In the genomic region with DNA sequence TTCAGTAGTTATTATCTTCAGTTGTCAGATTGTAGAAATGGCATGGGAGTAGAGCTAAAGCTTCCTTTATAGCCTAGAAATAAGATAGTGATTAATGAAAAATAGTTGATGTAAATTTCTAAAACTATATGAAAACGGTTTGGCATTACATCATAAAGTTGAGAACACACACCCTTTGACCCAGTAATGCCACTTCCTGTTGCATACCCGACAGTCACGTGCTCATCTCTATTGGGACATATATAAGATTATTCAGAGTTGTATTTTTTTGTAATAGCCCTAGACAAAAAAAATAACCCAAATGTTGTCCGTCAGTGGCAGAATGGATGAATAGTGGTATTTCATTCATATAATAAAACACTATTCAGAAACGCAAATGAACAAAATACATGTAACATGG, we compare ENCODE assay signal across 1 cellular context.
TF ChIP-seq lines count a peak whose summit lies in the region.

No MANE protein-coding gene starts in this region.

TF ChIP-seq in K562, 482 proteins besides CTCF, POLR2A, EP300 and RAD21:
- TF ChIP-seq ZNF124 (CRISPR knock-in tag; IDR thresholded peaks at IDR 0.05) (no peak), ATF7 (IDR thresholded peaks at IDR 0.05) (peak; percentile 23; the same call in 1 of the 2 replicates), ZKSCAN1 (IDR thresholded peaks at IDR 0.05; ENCODE audit: low read depth, low read length) (no peak), RAD51 (IDR thresholded peaks at IDR 0.05; ENCODE audit: borderline replicate concordance, low read depth) (peak; percentile 45; the same call in 1 of the 2 replicates), TFE3 (CRISPR knock-in tag; IDR thresholded peaks at IDR 0.05) (peak; percentile 51), TAL1 (IDR thresholded peaks at IDR 0.05) (0 out of 2 replicates have a peak, but pooled peaks have one; percentile 16), GABPA (tag; conservative IDR thresholded peaks at IDR 0.05; ENCODE audit: low read depth) (0 out of 2 replicates have a peak, but pooled peaks have one; percentile 29), XRCC3 (IDR thresholded peaks at IDR 0.05) (no peak), BHLHE40 (IDR thresholded peaks at IDR 0.05; ENCODE audit: low read length) (peak; percentile 48; the same call in 1 of the 2 replicates), SREBF1 (IDR thresholded peaks at IDR 0.05; ENCODE audit: borderline replicate concordance, low read depth, low read length) (no peak), SREBF2 (CRISPR knock-in tag; IDR thresholded peaks at IDR 0.05) (no peak), CBFA2T3 (IDR thresholded peaks at IDR 0.05) (peak; percentile 0; the same call in 1 of the 2 replicates), NR2C1 (IDR thresholded peaks at IDR 0.05) (peak; percentile 39; the same call in 1 of the 2 replicates), NR2C1 (tag; IDR thresholded peaks at IDR 0.05) (peak; percentile 10; the same call in 1 of the 2 replicates)
- TF ChIP-seq, protein P1, sequence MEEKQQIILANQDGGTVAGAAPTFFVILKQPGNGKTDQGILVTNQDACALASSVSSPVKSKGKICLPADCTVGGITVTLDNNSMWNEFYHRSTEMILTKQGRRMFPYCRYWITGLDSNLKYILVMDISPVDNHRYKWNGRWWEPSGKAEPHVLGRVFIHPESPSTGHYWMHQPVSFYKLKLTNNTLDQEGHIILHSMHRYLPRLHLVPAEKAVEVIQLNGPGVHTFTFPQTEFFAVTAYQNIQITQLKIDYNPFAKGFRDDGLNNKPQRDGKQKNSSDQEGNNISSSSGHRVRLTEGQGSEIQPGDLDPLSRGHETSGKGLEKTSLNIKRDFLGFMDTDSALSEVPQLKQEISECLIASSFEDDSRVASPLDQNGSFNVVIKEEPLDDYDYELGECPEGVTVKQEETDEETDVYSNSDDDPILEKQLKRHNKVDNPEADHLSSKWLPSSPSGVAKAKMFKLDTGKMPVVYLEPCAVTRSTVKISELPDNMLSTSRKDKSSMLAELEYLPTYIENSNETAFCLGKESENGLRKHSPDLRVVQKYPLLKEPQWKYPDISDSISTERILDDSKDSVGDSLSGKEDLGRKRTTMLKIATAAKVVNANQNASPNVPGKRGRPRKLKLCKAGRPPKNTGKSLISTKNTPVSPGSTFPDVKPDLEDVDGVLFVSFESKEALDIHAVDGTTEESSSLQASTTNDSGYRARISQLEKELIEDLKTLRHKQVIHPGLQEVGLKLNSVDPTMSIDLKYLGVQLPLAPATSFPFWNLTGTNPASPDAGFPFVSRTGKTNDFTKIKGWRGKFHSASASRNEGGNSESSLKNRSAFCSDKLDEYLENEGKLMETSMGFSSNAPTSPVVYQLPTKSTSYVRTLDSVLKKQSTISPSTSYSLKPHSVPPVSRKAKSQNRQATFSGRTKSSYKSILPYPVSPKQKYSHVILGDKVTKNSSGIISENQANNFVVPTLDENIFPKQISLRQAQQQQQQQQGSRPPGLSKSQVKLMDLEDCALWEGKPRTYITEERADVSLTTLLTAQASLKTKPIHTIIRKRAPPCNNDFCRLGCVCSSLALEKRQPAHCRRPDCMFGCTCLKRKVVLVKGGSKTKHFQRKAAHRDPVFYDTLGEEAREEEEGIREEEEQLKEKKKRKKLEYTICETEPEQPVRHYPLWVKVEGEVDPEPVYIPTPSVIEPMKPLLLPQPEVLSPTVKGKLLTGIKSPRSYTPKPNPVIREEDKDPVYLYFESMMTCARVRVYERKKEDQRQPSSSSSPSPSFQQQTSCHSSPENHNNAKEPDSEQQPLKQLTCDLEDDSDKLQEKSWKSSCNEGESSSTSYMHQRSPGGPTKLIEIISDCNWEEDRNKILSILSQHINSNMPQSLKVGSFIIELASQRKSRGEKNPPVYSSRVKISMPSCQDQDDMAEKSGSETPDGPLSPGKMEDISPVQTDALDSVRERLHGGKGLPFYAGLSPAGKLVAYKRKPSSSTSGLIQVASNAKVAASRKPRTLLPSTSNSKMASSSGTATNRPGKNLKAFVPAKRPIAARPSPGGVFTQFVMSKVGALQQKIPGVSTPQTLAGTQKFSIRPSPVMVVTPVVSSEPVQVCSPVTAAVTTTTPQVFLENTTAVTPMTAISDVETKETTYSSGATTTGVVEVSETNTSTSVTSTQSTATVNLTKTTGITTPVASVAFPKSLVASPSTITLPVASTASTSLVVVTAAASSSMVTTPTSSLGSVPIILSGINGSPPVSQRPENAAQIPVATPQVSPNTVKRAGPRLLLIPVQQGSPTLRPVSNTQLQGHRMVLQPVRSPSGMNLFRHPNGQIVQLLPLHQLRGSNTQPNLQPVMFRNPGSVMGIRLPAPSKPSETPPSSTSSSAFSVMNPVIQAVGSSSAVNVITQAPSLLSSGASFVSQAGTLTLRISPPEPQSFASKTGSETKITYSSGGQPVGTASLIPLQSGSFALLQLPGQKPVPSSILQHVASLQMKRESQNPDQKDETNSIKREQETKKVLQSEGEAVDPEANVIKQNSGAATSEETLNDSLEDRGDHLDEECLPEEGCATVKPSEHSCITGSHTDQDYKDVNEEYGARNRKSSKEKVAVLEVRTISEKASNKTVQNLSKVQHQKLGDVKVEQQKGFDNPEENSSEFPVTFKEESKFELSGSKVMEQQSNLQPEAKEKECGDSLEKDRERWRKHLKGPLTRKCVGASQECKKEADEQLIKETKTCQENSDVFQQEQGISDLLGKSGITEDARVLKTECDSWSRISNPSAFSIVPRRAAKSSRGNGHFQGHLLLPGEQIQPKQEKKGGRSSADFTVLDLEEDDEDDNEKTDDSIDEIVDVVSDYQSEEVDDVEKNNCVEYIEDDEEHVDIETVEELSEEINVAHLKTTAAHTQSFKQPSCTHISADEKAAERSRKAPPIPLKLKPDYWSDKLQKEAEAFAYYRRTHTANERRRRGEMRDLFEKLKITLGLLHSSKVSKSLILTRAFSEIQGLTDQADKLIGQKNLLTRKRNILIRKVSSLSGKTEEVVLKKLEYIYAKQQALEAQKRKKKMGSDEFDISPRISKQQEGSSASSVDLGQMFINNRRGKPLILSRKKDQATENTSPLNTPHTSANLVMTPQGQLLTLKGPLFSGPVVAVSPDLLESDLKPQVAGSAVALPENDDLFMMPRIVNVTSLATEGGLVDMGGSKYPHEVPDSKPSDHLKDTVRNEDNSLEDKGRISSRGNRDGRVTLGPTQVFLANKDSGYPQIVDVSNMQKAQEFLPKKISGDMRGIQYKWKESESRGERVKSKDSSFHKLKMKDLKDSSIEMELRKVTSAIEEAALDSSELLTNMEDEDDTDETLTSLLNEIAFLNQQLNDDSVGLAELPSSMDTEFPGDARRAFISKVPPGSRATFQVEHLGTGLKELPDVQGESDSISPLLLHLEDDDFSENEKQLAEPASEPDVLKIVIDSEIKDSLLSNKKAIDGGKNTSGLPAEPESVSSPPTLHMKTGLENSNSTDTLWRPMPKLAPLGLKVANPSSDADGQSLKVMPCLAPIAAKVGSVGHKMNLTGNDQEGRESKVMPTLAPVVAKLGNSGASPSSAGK (IDR thresholded peaks at IDR 0.05): no peak
- TF ChIP-seq, protein P2, sequence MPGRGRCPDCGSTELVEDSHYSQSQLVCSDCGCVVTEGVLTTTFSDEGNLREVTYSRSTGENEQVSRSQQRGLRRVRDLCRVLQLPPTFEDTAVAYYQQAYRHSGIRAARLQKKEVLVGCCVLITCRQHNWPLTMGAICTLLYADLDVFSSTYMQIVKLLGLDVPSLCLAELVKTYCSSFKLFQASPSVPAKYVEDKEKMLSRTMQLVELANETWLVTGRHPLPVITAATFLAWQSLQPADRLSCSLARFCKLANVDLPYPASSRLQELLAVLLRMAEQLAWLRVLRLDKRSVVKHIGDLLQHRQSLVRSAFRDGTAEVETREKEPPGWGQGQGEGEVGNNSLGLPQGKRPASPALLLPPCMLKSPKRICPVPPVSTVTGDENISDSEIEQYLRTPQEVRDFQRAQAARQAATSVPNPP (IDR thresholded peaks at IDR 0.05; ENCODE audit: borderline replicate concordance, insufficient read depth, insufficient read length): no peak
- TF ChIP-seq, protein P3, sequence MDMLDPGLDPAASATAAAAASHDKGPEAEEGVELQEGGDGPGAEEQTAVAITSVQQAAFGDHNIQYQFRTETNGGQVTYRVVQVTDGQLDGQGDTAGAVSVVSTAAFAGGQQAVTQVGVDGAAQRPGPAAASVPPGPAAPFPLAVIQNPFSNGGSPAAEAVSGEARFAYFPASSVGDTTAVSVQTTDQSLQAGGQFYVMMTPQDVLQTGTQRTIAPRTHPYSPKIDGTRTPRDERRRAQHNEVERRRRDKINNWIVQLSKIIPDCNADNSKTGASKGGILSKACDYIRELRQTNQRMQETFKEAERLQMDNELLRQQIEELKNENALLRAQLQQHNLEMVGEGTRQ (CRISPR knock-in tag; IDR thresholded peaks at IDR 0.05): 0 out of 2 replicates have a peak, but pooled peaks have one; percentile 17
- TF ChIP-seq, protein P4, sequence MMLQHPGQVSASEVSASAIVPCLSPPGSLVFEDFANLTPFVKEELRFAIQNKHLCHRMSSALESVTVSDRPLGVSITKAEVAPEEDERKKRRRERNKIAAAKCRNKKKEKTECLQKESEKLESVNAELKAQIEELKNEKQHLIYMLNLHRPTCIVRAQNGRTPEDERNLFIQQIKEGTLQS (IDR thresholded peaks at IDR 0.05): 0 out of 2 replicates have a peak, but pooled peaks have one; percentile 9
- TF ChIP-seq, protein P4 (CRISPR knock-in tag; conservative IDR thresholded peaks at IDR 0.05): no peak
